Comparison of ENCODE assay signal across 10 cellular contexts in the genomic region with DNA sequence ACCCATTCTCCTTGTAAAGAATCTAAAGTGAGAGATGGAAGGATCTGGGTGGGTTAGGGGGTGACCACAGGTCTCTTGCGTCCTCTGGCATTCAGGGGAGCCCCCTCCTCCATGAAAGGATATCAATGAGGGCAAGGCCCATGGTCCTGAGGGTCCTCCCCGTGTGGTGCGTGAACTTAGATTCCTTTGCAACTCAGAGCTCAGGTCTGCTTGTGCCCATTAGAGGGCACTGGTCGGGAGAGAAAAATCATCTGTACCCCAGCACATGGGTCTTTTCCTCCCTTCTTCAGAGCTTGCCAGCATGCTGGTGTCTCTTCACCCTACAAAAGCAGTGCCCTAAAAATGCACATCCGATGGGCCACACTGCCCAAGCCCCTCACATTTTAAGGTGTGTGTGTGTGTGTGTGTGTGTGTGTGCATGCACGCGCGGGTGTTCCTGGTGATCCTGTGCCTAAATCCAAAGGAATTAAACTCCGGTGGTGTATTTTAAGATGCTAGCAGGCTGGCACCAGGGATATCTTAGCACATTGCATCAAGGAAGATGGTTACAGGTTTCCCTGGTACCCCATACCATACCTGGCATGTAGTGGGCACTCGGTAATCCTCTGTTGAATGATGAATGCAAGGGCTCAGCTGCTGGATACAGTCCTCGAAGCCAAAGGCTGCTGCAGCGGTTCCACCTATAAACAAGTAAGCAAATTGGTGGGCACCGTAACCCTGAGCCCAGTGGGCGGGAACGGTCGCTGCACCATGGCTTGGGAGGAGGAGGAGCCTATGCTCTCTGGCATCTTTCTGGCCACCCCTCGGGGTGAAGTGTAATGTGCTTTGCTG. TPM values are rescaled to one million over a fixed set of nuclear protein-coding genes. Genes with fewer than 3 reads are reported as not detected.
DNase-seq lines count a peak whose midpoint lies in the region; ATAC-seq, FAIRE-seq and TF ChIP-seq lines count a peak whose summit lies in the region.
"Had no signal": no experiment of that assay in that cellular context is flagged by ENCODE, and none has a peak within 500 bp of the region (broad histone marks: within the 10 kb centered on the region; RNA-seq: fewer than 3 reads in every experiment).

No MANE protein-coding gene starts in this region.

- H3K9me3 ChIP-seq in left ventricle myocardium inferior (replicated peaks) (no peaks in the 10 kb centered on the region), kidney (ENCODE audit: control insufficient read depth in 1 of 2, low read length in 2 of 2) (no peaks in the 10 kb centered on the region), vagina (no peaks in the 10 kb centered on the region)

- peak overlapping the region in 1 of 2 donors; percentile 21 for H3K9ac ChIP-seq in kidney (ENCODE audit: low read length in 2 of 2)

- H3K27ac ChIP-seq in left ventricle myocardium inferior (replicated peaks) = peak overlapping the region; percentile 95
- no peak overlapping the region for H3K27ac ChIP-seq in kidney (ENCODE audit: low read depth in 2 of 2, low read length in 2 of 2)
- H3K27ac ChIP-seq in vagina = peak overlapping the region; percentile 78

- TF ChIP-seq CTCF in left ventricle myocardium inferior (IDR thresholded peaks at IDR 0.05; ENCODE audit: borderline replicate concordance) = peak; percentile 36
- TF ChIP-seq CTCF in kidney (IDR thresholded peaks at IDR 0.05; ENCODE audit: borderline replicate concordance, extremely low read depth, insufficient read depth) = no peak
- TF ChIP-seq CTCF in vagina (IDR thresholded peaks at IDR 0.05) = no peak

- no peak for FAIRE-seq in kidney (lab: Jason Lieb, UNC)

- no peak for ATAC-seq in Right ventricle myocardium inferior

- no peak for TF ChIP-seq POLR2A in vagina (IDR thresholded peaks at IDR 0.05)

- DNase-seq in left ventricle myocardium inferior = no peak
- no peak for DNase-seq in Right ventricle myocardium inferior (ENCODE audit: missing footprints)
- DNase-seq in SW480 (ENCODE audit: low spot score) = peak; percentile 42
- peak; percentile 59 for DNase-seq in kidney
- DNase-seq in vagina (ENCODE audit: extremely low spot score in 2 of 2) = no peak
- no peak for DNase-seq in NCI-H1105 treated with DMSO at 0.1 percent for 48 hours (lab: John Stamatoyannopoulos, UW)
- DNase-seq in hypothalamus (lab: John Stamatoyannopoulos, UW) = no peak
- DNase-seq in NCI-H510A (lab: John Stamatoyannopoulos, UW) = no peak
- DNase-seq: CD8-positive, alpha-beta memory T cell; NCI-H446 treated with DMSO at 0.1 percent for 48 hours had no signal

- H3K4me1 ChIP-seq in left ventricle myocardium inferior (peaks cover 84% of the 10 kb centered on the region), kidney (ENCODE audit: control insufficient read depth in 1 of 2, insufficient read depth in 1 of 2, low read depth in 1 of 2, low read length in 2 of 2) (peaks cover 6 to 35% of the 10 kb centered on the region in 2 donors), vagina (peaks cover 58% of the 10 kb centered on the region)

- H3K4me3 ChIP-seq in left ventricle myocardium inferior = no peak overlapping the region
- H3K4me3 ChIP-seq in kidney (ENCODE audit: low read length in 2 of 2) = no peak overlapping the region
- H3K4me3 ChIP-seq in vagina = no peak overlapping the region

- intact Hi-C loops in left ventricle myocardium inferior (cut with micrococcal nuclease) = no loop called here
- intact Hi-C loops in Right ventricle myocardium inferior (cut with DNase I) = no loop called here
- intact Hi-C loops in kidney (cut with DNase I) = no loop called here
- intact Hi-C loops in vagina (cut with DNase I) = no loop called here

- no peaks in the 10 kb centered on the region for H3K36me3 ChIP-seq in left ventricle myocardium inferior
- H3K36me3 ChIP-seq in kidney (ENCODE audit: control insufficient read depth in 1 of 2, insufficient read depth in 2 of 2, low read length in 2 of 2) = no peaks in the 10 kb centered on the region
- H3K36me3 ChIP-seq in vagina = no peaks in the 10 kb centered on the region

- H3K27me3 ChIP-seq in left ventricle myocardium inferior (ENCODE audit: low read depth) = no peaks in the 10 kb centered on the region
- H3K27me3 ChIP-seq in vagina = no peaks in the 10 kb centered on the region

RNA-seq across cellular contexts. Expression of a gene that starts 4.7 kb away (rescaled TPM):
- total RNA-seq in left ventricle myocardium inferior (146 TPM), Right ventricle myocardium inferior (240 TPM), kidney (65.2 TPM), vagina (30.7 TPM)
- polyA plus RNA-seq in kidney (ENCODE audit: insufficient read depth, low read depth, low replicate concordance) = 18.0 TPM
- polyA plus RNA-seq: CD8-positive, alpha-beta memory T cell had no signal

RNA-seq across cellular contexts. Expression of a gene that starts 19.1 kb away (rescaled TPM):
- 24.2 TPM for total RNA-seq in left ventricle myocardium inferior
- 31.1 TPM for total RNA-seq in Right ventricle myocardium inferior
- 56.6 TPM for total RNA-seq in kidney
- 23.0 TPM for polyA plus RNA-seq in kidney (ENCODE audit: insufficient read depth, low read depth, low replicate concordance)
- total RNA-seq in vagina = 23.1 TPM

RNA-seq across cellular contexts. Expression of a gene that starts 45.9 kb away (rescaled TPM):
- total RNA-seq in left ventricle myocardium inferior = 31.5 TPM
- total RNA-seq in Right ventricle myocardium inferior = 29.8 TPM
- 49.3 TPM for total RNA-seq in kidney
- 14.3 TPM for polyA plus RNA-seq in kidney (ENCODE audit: insufficient read depth, low read depth, low replicate concordance)
- total RNA-seq in vagina = 13.8 TPM

RNA-seq across cellular contexts. Expression of a gene that starts 49.0 kb away (rescaled TPM):
- total RNA-seq in left ventricle myocardium inferior (585 TPM), Right ventricle myocardium inferior (611 TPM), kidney (240 TPM), vagina (488 TPM)
- 310 TPM for polyA plus RNA-seq in kidney (ENCODE audit: insufficient read depth, low read depth, low replicate concordance)

Comparison
In these comparisons a context has a peak if more than half of its experiments do, and no peak if none do; other contexts are left out.
1. DNase-seq: peak in SW480 (single experiment) and kidney (single experiment); none in left ventricle myocardium inferior (single experiment), Right ventricle myocardium inferior (single experiment), vagina (0 of 2), NCI-H1105 treated with DMSO at 0.1 percent for 48 hours (single experiment), hypothalamus (0 of 51) and NCI-H510A (single experiment).
2. H3K27ac ChIP-seq: peak in left ventricle myocardium inferior (single experiment) and vagina (single experiment); none in kidney (0 of 2).